Comparison of ENCODE assay signal across 19 cellular contexts in genomic region chr1:90561384-90561783, GRCh38.
DNase-seq lines count a peak whose midpoint lies in the region; ATAC-seq, FAIRE-seq and TF ChIP-seq lines count a peak whose summit lies in the region.
"Had no signal": no experiment of that assay in that cellular context is flagged by ENCODE, and none has a peak within 500 bp of the region (broad histone marks: within the 10 kb centered on the region; RNA-seq: fewer than 3 reads in every experiment).

No MANE protein-coding gene starts in this region.

- SMC1A ChIA-PET in GM12878 (lab: Charles Lee; ENCODE audit: uncharacterized antibody, unreplicated experiment), result interaction anchor here (0.9 to 5.8 kb wide), 6 partner anchors 12 to 85 kb away, joined by 5 to 28 read pairs (median 10); no protein-coding TSS in a partner anchor

- CTCF ChIA-PET in GM12878 (lab: Yijun Ruan, JAX), result interaction anchor here (0.6 to 2.8 kb wide), 8 partner anchors 9 to 1583 kb away, joined by 3 to 11 read pairs (median 6); no protein-coding TSS in a partner anchor
- CTCF ChIA-PET in RWPE1 (lab: Yijun Ruan, JAX), result no interaction called here

- no TSS peak for BruUV-seq in GM12878 (replicated peaks; lab: Mats Ljungman, UMichigan)

- intact Hi-C loops in GM12878 (cut with micrococcal nuclease; ENCODE audit: unreplicated experiment), result no loop called here

- H3K79me2 ChIP-seq in DND-41 (ENCODE audit: insufficient read depth, low read length) (no peaks in the 10 kb centered on the region), GM12878 (ENCODE audit: control insufficient read depth, insufficient read depth, low read length) (no peaks in the 10 kb centered on the region)

- peak overlapping the region; percentile 88 for H3K27ac ChIP-seq in DND-41 (ENCODE audit: low read length)
- H3K27ac ChIP-seq in GM12878 (ENCODE audit: control insufficient read depth, insufficient read depth), result no peak overlapping the region
- H3K27ac ChIP-seq in iPS-18a (ENCODE audit: low read length), result no peak overlapping the region
- no peak overlapping the region for H3K27ac ChIP-seq in RWPE1
- H3K27ac ChIP-seq: BLaER1 treated with 17β-estradiol and CSF1 and Interleukin-3, amounts not matched to agents 10 nM and 100 nM; HL-60 had no signal

- H3K27me3 ChIP-seq in DND-41 (ENCODE audit: insufficient read depth, low read length, poor library complexity), result no peaks in the 10 kb centered on the region
- H3K27me3 ChIP-seq in H7 (ENCODE audit: control insufficient read depth, insufficient read depth, low read length), result peaks cover 32% of the 10 kb centered on the region
- H3K27me3 ChIP-seq in GM12878 (replicated peaks in 1 of 2; ENCODE audit: control insufficient read depth in 2 of 2, insufficient read depth in 2 of 2, low read length in 1 of 2), result no peaks in the 10 kb centered on the region
- H3K27me3 ChIP-seq in iPS-18a (ENCODE audit: control insufficient read depth, insufficient read depth, low read length), result peaks cover 62% of the 10 kb centered on the region
- H3K27me3 ChIP-seq: BLaER1 treated with 17β-estradiol and CSF1 and Interleukin-3, amounts not matched to agents 10 nM and 100 nM had no signal

- no peak for TF ChIP-seq RAD21 in GM12878 (IDR thresholded peaks at IDR 0.05; ENCODE audit: insufficient read depth, low read depth, low read length)

- ATAC-seq in DND-41 (ENCODE audit: insufficient read depth, low read depth), result no peak
- ATAC-seq in GM12878, result peak; percentile 34
- ATAC-seq in HG02981 (IDR thresholded peaks at IDR 0.05; ENCODE audit: unreplicated experiment), result no peak
- ATAC-seq in HG02885 (IDR thresholded peaks at IDR 0.05; ENCODE audit: poor library complexity, unreplicated experiment), result no peak
- ATAC-seq: CD8-positive, alpha-beta T cell had no signal

- no peaks in the 10 kb centered on the region for H4K20me1 ChIP-seq in DND-41 (ENCODE audit: insufficient read depth, low read length)
- no peaks in the 10 kb centered on the region for H4K20me1 ChIP-seq in GM12878 (ENCODE audit: control insufficient read depth, insufficient read depth)
- H4K20me1 ChIP-seq: BLaER1 treated with 17β-estradiol and CSF1 and Interleukin-3, amounts not matched to agents 10 nM and 100 nM had no signal

- peak overlapping the region; percentile 49 for H3K9ac ChIP-seq in DND-41 (ENCODE audit: low read depth, low read length)
- no peak overlapping the region for H3K9ac ChIP-seq in GM12878 (ENCODE audit: control insufficient read depth, insufficient read depth, low read length)
- H3K9ac ChIP-seq in iPS-18a (ENCODE audit: low read length), result no peak overlapping the region
- H3K9ac ChIP-seq: BLaER1 treated with 17β-estradiol and CSF1 and Interleukin-3, amounts not matched to agents 10 nM and 100 nM had no signal

- in situ Hi-C loops in GM12878 (cut with MboI), result no loop called here
- in situ Hi-C loops in ACHN (cut with HindIII; ENCODE audit: low pct_ligation_motif_present, low pct_unique_long_range_greater_than_20kb, low sequenced_read_pairs), result no loop called here

- H3K4me2 ChIP-seq in DND-41 (ENCODE audit: insufficient read depth, low read length) (0 out of 2 replicates have a peak overlapping the region, but pooled peaks have one; percentile 41), GM12878 (ENCODE audit: control insufficient read depth, insufficient read depth) (no peak overlapping the region)
- H3K4me2 ChIP-seq: BLaER1 treated with 17β-estradiol and CSF1 and Interleukin-3, amounts not matched to agents 10 nM and 100 nM had no signal

- FAIRE-seq in GM12878 (lab: Jason Lieb, UNC), result no peak
- FAIRE-seq: GM12891, GM18507, K562 had no signal

- no peak for TF ChIP-seq CTCF in DND-41 (IDR thresholded peaks at IDR 0.05; ENCODE audit: borderline replicate concordance, extremely low read depth, low read length, poor library complexity, severe bottlenecking)
- TF ChIP-seq CTCF in GM12878 (IDR thresholded peaks at IDR 0.05 in 2 of 3, conservative IDR thresholded peaks at IDR 0.05 in 1 of 3; ENCODE audit: control insufficient read depth in 2 of 3, extremely low read depth in 1 of 3, insufficient read depth in 1 of 3, low read depth in 3 of 3, low read length in 3 of 3), result no peak
- no peak for TF ChIP-seq CTCF in RWPE1 (conservative IDR thresholded peaks at IDR 0.05; ENCODE audit: low read depth)

- no peak for TF ChIP-seq EP300 in GM12878 (IDR thresholded peaks at IDR 0.05; ENCODE audit: borderline replicate concordance in 1 of 2, control insufficient read depth in 1 of 2, low read depth in 2 of 2, low read length in 2 of 2)

- H3K9me3 ChIP-seq in DND-41 (ENCODE audit: insufficient read depth, low read length, severe bottlenecking) (no peaks in the 10 kb centered on the region), GM12878 (replicated peaks; ENCODE audit: control insufficient read depth, insufficient read depth, low read length) (no peaks in the 10 kb centered on the region), iPS-18a (ENCODE audit: control insufficient read depth, low read depth, low read length) (no peaks in the 10 kb centered on the region)
- H3K9me3 ChIP-seq: BLaER1 treated with 17β-estradiol and CSF1 and Interleukin-3, amounts not matched to agents 10 nM and 100 nM had no signal

- H3K4me1 ChIP-seq in DND-41 (ENCODE audit: insufficient read depth, low read length) (peaks cover 99% of the 10 kb centered on the region), GM12878 (ENCODE audit: control insufficient read depth, insufficient read depth, low read length) (no peaks in the 10 kb centered on the region), iPS-18a (ENCODE audit: control insufficient read depth, low read depth, low read length) (peaks cover 42% of the 10 kb centered on the region)
- H3K4me1 ChIP-seq: BLaER1 treated with 17β-estradiol and CSF1 and Interleukin-3, amounts not matched to agents 10 nM and 100 nM had no signal

- POLR2A ChIA-PET in GM12878 (lab: Charles Lee) (no interaction called here), RWPE1 (lab: Yijun Ruan, JAX; ENCODE audit: low non-redundant PET) (no interaction called here)

- DNase-seq in DND-41 (no peak), H7 (peak; percentile 18), GM12878 (ENCODE audit: low read depth, low spot score) (no peak), RWPE1 (ENCODE audit: low spot score) (no peak), ACHN (no peak)
- DNase-seq: 8988T; Calu3; CD8-positive, alpha-beta T cell; DMS 273 treated with DMSO at 0.1 percent for 48 hours; HFFc6; IMR-90 had no signal

- H2AFZ ChIP-seq in DND-41 (ENCODE audit: low read depth, low read length) (no peak overlapping the region), GM12878 (ENCODE audit: control insufficient read depth, low read depth, low read length) (no peak overlapping the region)

- RAD21 ChIA-PET in GM12878 (lab: Charles Lee; ENCODE audit: unreplicated experiment), result interaction anchor here (1.0 to 1.6 kb wide), 2 partner anchors 16 to 54 kb away, joined by 4 to 5 read pairs; no protein-coding TSS in a partner anchor

- no peak for TF ChIP-seq POLR2A in GM12878 (IDR thresholded peaks at IDR 0.05; ENCODE audit: low read depth, low read length)

- H3K4me3 ChIP-seq in DND-41 (ENCODE audit: low read depth in 1 of 2, low read length in 2 of 2), result no peak overlapping the region
- no peak overlapping the region for H3K4me3 ChIP-seq in H7 (ENCODE audit: insufficient read depth, low read depth, low read length)
- no peak overlapping the region for H3K4me3 ChIP-seq in GM12878
- H3K4me3 ChIP-seq in iPS-18a (ENCODE audit: low read length), result peak overlapping the region; percentile 7
- H3K4me3 ChIP-seq: BLaER1 treated with 17β-estradiol and CSF1 and Interleukin-3, amounts not matched to agents 10 nM and 100 nM; K562 had no signal

- WGBS in GM12878 (ENCODE audit: insufficient coverage, insufficient replicate concordance, low lambda C conversion rate, missing lambda C conversion rate), result 20% methylated on average over 4 of the region's 4 CpGs

- H3K36me3 ChIP-seq in DND-41 (ENCODE audit: insufficient read depth, low read length) (no peaks in the 10 kb centered on the region), H7 (replicated peaks; ENCODE audit: control insufficient read depth, insufficient read depth, low read length) (no peaks in the 10 kb centered on the region), GM12878 (ENCODE audit: control insufficient read depth in 2 of 2, insufficient read depth in 2 of 2, low read length in 1 of 2) (no peaks in the 10 kb centered on the region), iPS-18a (ENCODE audit: control insufficient read depth, low read depth, low read length) (no peaks in the 10 kb centered on the region)
- H3K36me3 ChIP-seq: BLaER1 treated with 17β-estradiol and CSF1 and Interleukin-3, amounts not matched to agents 10 nM and 100 nM had no signal

TF ChIP-seq in GM12878, 131 proteins besides CTCF, POLR2A, EP300 and RAD21 (continues in another document):
- TF ChIP-seq LARP7 (IDR thresholded peaks at IDR 0.05) (no peak), ZBTB11 (CRISPR knock-in tag; IDR thresholded peaks at IDR 0.05) (no peak), MYC (IDR thresholded peaks at IDR 0.05; ENCODE audit: insufficient read depth, insufficient read length, insufficient replicate concordance, low read length, severe bottlenecking) (no peak)
